In the genomic region with DNA sequence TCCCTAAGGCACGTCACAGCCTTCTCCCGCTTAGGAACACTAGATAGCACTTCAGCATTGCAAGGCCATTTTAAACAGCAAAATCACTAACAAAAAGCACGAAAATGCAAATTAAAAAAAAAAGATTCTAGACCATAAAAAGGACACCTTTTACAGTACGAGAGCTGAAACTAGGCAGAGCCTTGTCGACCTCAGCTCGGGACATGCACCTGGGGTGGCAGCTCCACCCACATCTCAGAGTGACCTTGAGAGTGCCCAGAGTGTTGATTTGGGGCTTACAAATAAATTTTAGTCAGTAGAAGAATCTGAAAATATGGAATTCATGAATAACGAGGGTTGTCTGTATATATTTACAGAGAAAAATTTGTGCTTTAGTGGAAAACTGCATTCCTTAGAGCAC, we compare ENCODE assay signal across 8 cellular contexts. TPM values are rescaled to one million over a fixed set of nuclear protein-coding genes. Genes with fewer than 3 reads are reported as not detected.
DNase-seq lines count a peak whose midpoint lies in the region; ATAC-seq and TF ChIP-seq lines count a peak whose summit lies in the region.
"Had no signal": no experiment of that assay in that cellular context is flagged by ENCODE, and none has a peak within 500 bp of the region (broad histone marks: within the 10 kb centered on the region; RNA-seq: fewer than 3 reads in every experiment).

No MANE protein-coding gene starts in this region.

- H3K27me3 Mint-ChIP-seq in T-helper 17 cell = no peaks in the 10 kb centered on the region

- TF ChIP-seq CTCF in fibroblast of pulmonary artery (IDR thresholded peaks at IDR 0.05; ENCODE audit: low read length, missing control alignments) = no peak

- peaks cover 15% of the 10 kb centered on the region for H3K36me3 ChIP-seq in HAP-1 (replicated peaks)

- H3K9me3 ChIP-seq in HAP-1 (peaks cover 5% of the 10 kb centered on the region; the same call in 1 of the 2 replicates), T-helper 17 cell (ENCODE audit: control insufficient read depth, low read length, poor library complexity, severe bottlenecking) (no peaks in the 10 kb centered on the region)

- in situ Hi-C loops in HAP-1 (cut with MboI; ENCODE audit: low sequenced_read_pairs) = no loop called here

- no peaks in the 10 kb centered on the region for H3K27me3 ChIP-seq in HAP-1 (ENCODE audit: low read depth)

- DNase-seq in HAP-1 (ENCODE audit: low spot score in 2 of 2) = no peak
- DNase-seq in T-helper 17 cell = no peak
- no peak for DNase-seq in fibroblast of pulmonary artery (ENCODE audit: low read depth)
- no peak for DNase-seq in dermis blood vessel endothelial cell
- DNase-seq in ureter (ENCODE audit: low spot score) = no peak
- DNase-seq: MV-4-11 had no signal

- H3K4me1 Mint-ChIP-seq in T-helper 17 cell = peaks cover 13% of the 10 kb centered on the region

- peaks cover 7% of the 10 kb centered on the region for H3K36me3 Mint-ChIP-seq in T-helper 17 cell (ENCODE audit: low read depth)

- peak overlapping the region; percentile 91 for H3K4me3 Mint-ChIP-seq in T-helper 17 cell

- peaks cover 7% of the 10 kb centered on the region for H3K4me1 ChIP-seq in HAP-1

- ATAC-seq in T-helper 17 cell = no peak
- no peak for ATAC-seq in HG02852 (IDR thresholded peaks at IDR 0.05; ENCODE audit: unreplicated experiment)

- H3K27ac ChIP-seq in skin epidermis = no peak overlapping the region

- H3K4me3 ChIP-seq in HAP-1 = peak overlapping the region; percentile 81
- peak overlapping the region; percentile 79 for H3K4me3 ChIP-seq in fibroblast of pulmonary artery (replicated peaks; ENCODE audit: low read depth, low read length)
- peak overlapping the region in 4 of 7 experiments; percentile 78 to 96 (median 90) for H3K4me3 ChIP-seq in skin epidermis

- H3K27ac Mint-ChIP-seq in T-helper 17 cell = peak overlapping the region; percentile 94

RNA-seq across cellular contexts. Expression of gene MRPS24, which starts 1.1 kb away (rescaled TPM):
- total RNA-seq in T-helper 17 cell (10 to 100 TPM; 42.3 to 50.4 TPM), dermis blood vessel endothelial cell (56.5 and 88.3 TPM in 2 replicates), ureter (66.7 TPM)

RNA-seq across cellular contexts. Expression of gene URGCP, which starts 38.2 kb away (rescaled TPM):
- total RNA-seq in T-helper 17 cell (10 to 100 TPM; 22.0 to 23.3 TPM), dermis blood vessel endothelial cell (27.5 and 34.2 TPM in 2 replicates), ureter (39.1 TPM)

RNA-seq across cellular contexts. Expression of gene UBE2D4, which starts 58.1 kb away (rescaled TPM):
- 1 to 10 TPM; 6.4 to 6.9 TPM for total RNA-seq in T-helper 17 cell
- total RNA-seq in dermis blood vessel endothelial cell = 6.1 and 9.5 TPM in 2 replicates
- 27.4 TPM for total RNA-seq in ureter
